In genomic region chr1:61403863-61404615, GRCh38 we compare ENCODE assay signal across 15 cellular contexts.
A peak's percentile ranks its signal among the peaks of the same experiment; 100 is the strongest.
DNase-seq lines count a peak whose midpoint lies in the region; ATAC-seq and TF ChIP-seq lines count a peak whose summit lies in the region.
"Had no signal": no experiment of that assay in that cellular context is flagged by ENCODE, and none has a peak within 500 bp of the region (broad histone marks: within the 10 kb centered on the region; RNA-seq: fewer than 3 reads in every experiment).

No MANE protein-coding gene starts in this region.

- H3K9me3 ChIP-seq in right cardiac atrium (ENCODE audit: control insufficient read depth, low read length), result no peaks in the 10 kb centered on the region

- H3K4me1 Mint-ChIP-seq in brain, result peaks cover 53% of the 10 kb centered on the region
- H3K4me1 Mint-ChIP-seq: memory B cell had no signal

- 32% methylated on average over 11 of the region's 11 CpGs for WGBS in right cardiac atrium

- H3K27me3 Mint-ChIP-seq in brain, result no peaks in the 10 kb centered on the region

- H3K36me3 Mint-ChIP-seq in brain, result peaks cover 44% of the 10 kb centered on the region

- no peak overlapping the region for H3K4me3 ChIP-seq in right cardiac atrium (ENCODE audit: low read length)

- TF ChIP-seq CTCF in brain (conservative IDR thresholded peaks at IDR 0.05) (no peak), GM13976 (IDR thresholded peaks at IDR 0.05; ENCODE audit: borderline replicate concordance, control extremely low read depth, extremely low read depth, insufficient read depth, missing control alignments) (no peak)

- H3K27ac ChIP-seq in right cardiac atrium (ENCODE audit: low read length), result peak overlapping the region; percentile 15

- peak overlapping the region; percentile 8 to 74 (median 61) for H3K27ac Mint-ChIP-seq in brain
- H3K27ac Mint-ChIP-seq: memory B cell had no signal

- H3K4me3 Mint-ChIP-seq in brain, result peak overlapping the region in 1 of 5 experiments; percentile 19
- H3K4me3 Mint-ChIP-seq: memory B cell had no signal

- intact Hi-C loops in right cardiac atrium (cut with DNase I), result no loop called here
- intact Hi-C loops in sciatic nerve (cut with DNase I), result no loop called here

- no peaks in the 10 kb centered on the region for H3K4me1 ChIP-seq in right cardiac atrium (ENCODE audit: control insufficient read depth, insufficient read depth, low read length)

- ATAC-seq in right cardiac atrium (peak; percentile 66 to 87), sciatic nerve (peak; percentile 72)
- ATAC-seq: Panc1 had no signal

- no peaks in the 10 kb centered on the region for H3K27me3 ChIP-seq in right cardiac atrium (ENCODE audit: control insufficient read depth, insufficient read depth)

- in situ Hi-C loops in GM13976 (cut with MboI; ENCODE audit: low sequenced_read_pairs, unreplicated experiment), result no loop called here

- H3K9me3 Mint-ChIP-seq in brain, result no peaks in the 10 kb centered on the region
- H3K9me3 Mint-ChIP-seq: memory B cell had no signal

- DNase-seq in HT1080 (ENCODE audit: low read depth), result peak; percentile 1
- DNase-seq in right cardiac atrium, result no peak
- DNase-seq in sciatic nerve (ENCODE audit: low spot score), result no peak
- no peak for DNase-seq in GM13976 (ENCODE audit: low spot score)
- no peak for DNase-seq in KG1 (lab: John Stamatoyannopoulos, UW)
- no peak for DNase-seq in NCI-H748 treated with DMSO at 0.1 percent for 48 hours (lab: John Stamatoyannopoulos, UW)
- DNase-seq in putamen (ENCODE audit: low spot score), result no peak
- DNase-seq: activated CD8-positive, alpha-beta memory T cell treated with anti-CD3 and anti-CD28 coated beads, Interleukin-2, amount 50 U/mL, for 48 hours; C1 segment of cervical spinal cord; NCI-H2029 treated with DMSO at 0.1 percent for 48 hours; stimulated activated CD4-positive, alpha-beta T cell treated with anti-CD3 and anti-CD28 coated beads, Interleukin-12 subunit alpha, Interleukin-12 subunit beta, amount 100 ng/mL, for 4 hours; T1000 had no signal
